In genomic region chr2:112541315-112542122, GRCh38 we compare ENCODE assay signal across 8 cellular contexts. TPM values are rescaled to one million over a fixed set of nuclear protein-coding genes. Genes with fewer than 3 reads are reported as not detected.
DNase-seq lines count a peak whose midpoint lies in the region; ATAC-seq and TF ChIP-seq lines count a peak whose summit lies in the region.

No MANE protein-coding gene starts in this region.

- no peak for TF ChIP-seq CTCF in WTC11 (IDR thresholded peaks at IDR 0.05)

- H3K36me3 Mint-ChIP-seq in WTC11 (peaks cover 4% of the 10 kb centered on the region; the same call in 1 of the 2 replicates), memory B cell (peaks cover 3% of the 10 kb centered on the region)

- no peaks in the 10 kb centered on the region; the same call in 1 of the 2 replicates for H3K9me3 Mint-ChIP-seq in WTC11
- no peaks in the 10 kb centered on the region for H3K9me3 Mint-ChIP-seq in memory B cell

- peaks cover 4% of the 10 kb centered on the region; the same call in 1 of the 2 replicates for H3K4me1 Mint-ChIP-seq in WTC11
- peaks cover 5% of the 10 kb centered on the region for H3K4me1 Mint-ChIP-seq in memory B cell

- CTCF ChIA-PET in WTC11 (lab: Charles Lee), result no interaction called here

- POLR2A ChIA-PET in WTC11 (lab: Charles Lee), result no interaction called here

- H3K4me3 Mint-ChIP-seq in WTC11 (no peak overlapping the region), memory B cell (no peak overlapping the region)

- H3K27ac Mint-ChIP-seq in WTC11 (no peak overlapping the region; the same call in 1 of the 2 replicates), memory B cell (no peak overlapping the region)

- peak; percentile 70 for ATAC-seq in HG02798 (IDR thresholded peaks at IDR 0.05; ENCODE audit: poor library complexity, unreplicated experiment)
- ATAC-seq in WTC11, result peak; percentile 87
- peak; percentile 70 for ATAC-seq in memory B cell (ENCODE audit: low read depth)

- DNase-seq in NK-92 treated with Interleukin-12 subunit alpha and Interleukin-12 subunit beta, amount 100 ng/mL, for 24 hours (lab: John Stamatoyannopoulos, UW), result peak; percentile 79
- no peak for DNase-seq in NK-92 (lab: John Stamatoyannopoulos, UW; ENCODE audit: unreplicated experiment)
- DNase-seq in NCI-H2081 (lab: John Stamatoyannopoulos, UW), result peak; percentile 80 to 87
- DNase-seq in WTC11 (ENCODE audit: low spot score), result peak; percentile 73
- DNase-seq in ecto neural progenitor cell (ENCODE audit: low spot score), result peak; percentile 85
- peak in 1 of 2 donors; percentile 4 for DNase-seq in memory B cell (ENCODE audit: low spot score in 2 of 2)
- DNase-seq in stimulated activated CD8-positive, alpha-beta memory T cell treated with anti-CD3 and anti-CD28 coated beads, Interleukin-7, amount 100 ng/mL, for 24 hours (ENCODE audit: low read depth), result peak; percentile 52

- H3K27me3 Mint-ChIP-seq in WTC11 (ENCODE audit: low read depth), result peaks cover 4% of the 10 kb centered on the region; the same call in 1 of the 2 replicates
- H3K27me3 Mint-ChIP-seq in memory B cell, result no peaks in the 10 kb centered on the region

TF ChIP-seq in WTC11, 78 proteins besides CTCF, POLR2A, EP300 and RAD21:
- TF ChIP-seq TEAD4 (CRISPR knock-in tag; IDR thresholded peaks at IDR 0.05), result no peak
- TF ChIP-seq MLX (CRISPR knock-in tag; IDR thresholded peaks at IDR 0.05), result no peak
- no peak for TF ChIP-seq MAX (CRISPR knock-in tag; IDR thresholded peaks at IDR 0.05)
- TF ChIP-seq FOXP1 (CRISPR knock-in tag; IDR thresholded peaks at IDR 0.05; ENCODE audit: borderline replicate concordance), result 0 out of 2 replicates have a peak, but pooled peaks have one; percentile 2
- no peak for TF ChIP-seq E2F5 (CRISPR knock-in tag; IDR thresholded peaks at IDR 0.05)
- TF ChIP-seq AR (CRISPR knock-in tag; IDR thresholded peaks at IDR 0.05), result no peak
- TF ChIP-seq ATF3 (CRISPR knock-in tag; conservative IDR thresholded peaks at IDR 0.05), result no peak
- no peak for TF ChIP-seq NR1H2 (CRISPR knock-in tag; IDR thresholded peaks at IDR 0.05)
- TF ChIP-seq ELF4 (CRISPR knock-in tag; IDR thresholded peaks at IDR 0.05; ENCODE audit: low read depth), result no peak
TF ChIP-seq in WTC11: peak in this region for 1.

RNA-seq across cellular contexts. Expression of gene POLR1B, which starts 0.7 kb away (rescaled TPM):
- total RNA-seq in WTC11 (2021), result 42.8 to 51.2 TPM (median 50.2 TPM) in 3 replicates

RNA-seq across cellular contexts. Expression of gene CHCHD5, which starts 42.9 kb away (rescaled TPM):
- total RNA-seq in WTC11 (2021), result 33.2 to 36.5 TPM (median 33.7 TPM) in 3 replicates

RNA-seq across cellular contexts. Expression of gene TTL, which starts 59.6 kb away (rescaled TPM):
- total RNA-seq in WTC11 (2021), result 39.9 to 44.2 TPM (median 42.4 TPM) in 3 replicates
